In genomic region chr17:61568219-61569072, GRCh38 we compare ENCODE assay signal across 25 cellular contexts. TPM values are rescaled to one million over a fixed set of nuclear protein-coding genes. Genes with fewer than 3 reads are reported as not detected.
A peak's percentile ranks its signal among the peaks of the same experiment; 100 is the strongest.
DNase-seq lines count a peak whose midpoint lies in the region; ATAC-seq, FAIRE-seq and TF ChIP-seq lines count a peak whose summit lies in the region.
"Had no signal": no experiment of that assay in that cellular context is flagged by ENCODE, and none has a peak within 500 bp of the region (broad histone marks: within the 10 kb centered on the region; RNA-seq: fewer than 3 reads in every experiment).

No MANE protein-coding gene starts in this region.

- FAIRE-seq in K562 (lab: Jason Lieb, UNC): no peak
- FAIRE-seq: kidney, TTC549 had no signal

- no peaks in the 10 kb centered on the region for H3K36me3 ChIP-seq in K562 (ENCODE audit: control insufficient read depth, insufficient read depth, low read length)
- H3K36me3 ChIP-seq: prostate gland, thyroid gland had no signal

- no peak for TF ChIP-seq RAD21 in K562 (CRISPR knock-in tag; conservative IDR thresholded peaks at IDR 0.05 in 1 of 2, IDR thresholded peaks at IDR 0.05 in 1 of 2)

- H3K36me3 Mint-ChIP-seq in type B pancreatic cell: no peaks in the 10 kb centered on the region
- H3K36me3 Mint-ChIP-seq in nephron progenitor cell (ENCODE audit: low read depth): no peaks in the 10 kb centered on the region
- H3K36me3 Mint-ChIP-seq in activated CD8-positive, alpha-beta memory T cell treated with anti-CD3 and anti-CD28 coated beads, Interleukin-2, amount 10 ng/mL, durations not matched to agents 7 days and 5 days: no peaks in the 10 kb centered on the region
- H3K36me3 Mint-ChIP-seq: CD14-positive monocyte; natural killer cell treated with Interleukin-12 subunit alpha and Interleukin-12 subunit beta and Interleukin-15 and Interleukin-18, amount 100 ng/mL, for 72 hours; stimulated activated effector memory CD8-positive, alpha-beta T cell treated with anti-CD3 and anti-CD28 coated beads, Interleukin-12 subunit alpha, Interleukin-12 subunit beta, amount 100 ng/mL, for 72 hours had no signal

- peak; percentile 10 for DNase-seq in NCI-H2196 (lab: John Stamatoyannopoulos, UW; ENCODE audit: unreplicated experiment)
- no peak for DNase-seq in NCI-H2196 treated with DMSO at 0.1 percent for 48 hours (lab: John Stamatoyannopoulos, UW; ENCODE audit: unreplicated experiment)
- peak; percentile 41 for DNase-seq in NCI-H1436 treated with DMSO at 0.1 percent for 48 hours (lab: John Stamatoyannopoulos, UW)
- DNase-seq in K562 (ENCODE audit: extremely low read depth in 1 of 4, low spot score in 3 of 4): no peak
- no peak for DNase-seq in type B pancreatic cell (ENCODE audit: extremely low spot score, unreplicated experiment)
- no peak for DNase-seq in posterior cingulate gyrus
- no peak for DNase-seq in nephron progenitor cell
- no peak for DNase-seq in activated CD8-positive, alpha-beta memory T cell treated with anti-CD3 and anti-CD28 coated beads, Interleukin-2, amount 10 ng/mL, durations not matched to agents 7 days and 5 days
- DNase-seq: activated CD4-positive, alpha-beta T cell treated with anti-CD3 and anti-CD28 coated beads, Interleukin-2, amount 10 ng/mL, durations not matched to agents 24 days and 14 days; activated gamma-delta T cell treated with Interleukin-2 at 50 U/mL for 16 hours; EL; hypothalamus; kidney; mesenchymal stem cell; MV-4-11; NCI-H2227 treated with DMSO at 0.1 percent for 48 hours; OCI-M1; thyroid gland had no signal

- H3K9me3 ChIP-seq in K562 (replicated peaks; ENCODE audit: control insufficient read depth, insufficient read depth, low read depth, low read length): no peaks in the 10 kb centered on the region
- H3K9me3 ChIP-seq: prostate gland, thyroid gland had no signal

- CTCF ChIA-PET in K562 (lab: Yijun Ruan, JAX; ENCODE audit: low intra/inter-chr PET ratio): no interaction called here
- CTCF ChIA-PET in activated CD8-positive, alpha-beta memory T cell treated with anti-CD3 and anti-CD28 coated beads, Interleukin-2, amount 10 ng/mL, durations not matched to agents 7 days and 5 days (lab: Charles Lee): no interaction called here

- no peaks in the 10 kb centered on the region for H3K9me1 ChIP-seq in K562 (ENCODE audit: control insufficient read depth, insufficient read depth, low read length)

- no peaks in the 10 kb centered on the region; a peak in 3 of 5 replicates for H3K27me3 ChIP-seq in K562 (ENCODE audit: control insufficient read depth in 2 of 2, insufficient read depth in 2 of 2, low read length in 2 of 2)
- H3K27me3 ChIP-seq: thyroid gland had no signal

- TF ChIP-seq EP300 in K562 (IDR thresholded peaks at IDR 0.05; ENCODE audit: low read length): no peak

- no peaks in the 10 kb centered on the region for H3K79me2 ChIP-seq in K562 (ENCODE audit: control insufficient read depth, insufficient read depth, low read length)

- no peaks in the 10 kb centered on the region for H3K4me1 Mint-ChIP-seq in type B pancreatic cell (ENCODE audit: unreplicated experiment)
- no peaks in the 10 kb centered on the region for H3K4me1 Mint-ChIP-seq in nephron progenitor cell
- no peaks in the 10 kb centered on the region for H3K4me1 Mint-ChIP-seq in activated CD8-positive, alpha-beta memory T cell treated with anti-CD3 and anti-CD28 coated beads, Interleukin-2, amount 10 ng/mL, durations not matched to agents 7 days and 5 days
- H3K4me1 Mint-ChIP-seq: activated CD4-positive, alpha-beta T cell treated with anti-CD3 and anti-CD28 coated beads, Interleukin-2, amount 10 ng/mL, durations not matched to agents 24 days and 14 days; CD14-positive monocyte; IgD-negative memory B cell; stimulated activated effector memory CD8-positive, alpha-beta T cell treated with anti-CD3 and anti-CD28 coated beads, Interleukin-12 subunit alpha, Interleukin-12 subunit beta, amount 100 ng/mL, for 72 hours had no signal

- TF ChIP-seq CTCF in K562 (IDR thresholded peaks at IDR 0.05 in 2 of 3, conservative IDR thresholded peaks at IDR 0.05 in 1 of 3; ENCODE audit: insufficient read depth in 2 of 3, low read depth in 1 of 3, low read length in 3 of 3): no peak
- no peak for TF ChIP-seq CTCF in type B pancreatic cell (conservative IDR thresholded peaks at IDR 0.05)
- no peak for TF ChIP-seq CTCF in nephron progenitor cell (IDR thresholded peaks at IDR 0.05)

- H3K4me1 ChIP-seq in K562 (replicated peaks in 1 of 2; ENCODE audit: control insufficient read depth in 2 of 2, insufficient read depth in 2 of 2, low read length in 2 of 2): no peaks in the 10 kb centered on the region
- H3K4me1 ChIP-seq: prostate gland, thyroid gland had no signal

- BruUV-seq in K562 (replicated peaks; lab: Mats Ljungman, UMichigan): no TSS peak

- H3K27me3 Mint-ChIP-seq in type B pancreatic cell (peaks cover 9% of the 10 kb centered on the region), nephron progenitor cell (ENCODE audit: low read depth, poor library complexity) (peaks cover 12% of the 10 kb centered on the region)
- H3K27me3 Mint-ChIP-seq in activated CD8-positive, alpha-beta memory T cell treated with anti-CD3 and anti-CD28 coated beads, Interleukin-2, amount 10 ng/mL, durations not matched to agents 7 days and 5 days: peaks cover 18% of the 10 kb centered on the region
- H3K27me3 Mint-ChIP-seq: IgD-negative memory B cell had no signal

- H3K4me2 ChIP-seq in K562 (ENCODE audit: insufficient read depth, low read length): no peak overlapping the region

- intact Hi-C loops in K562 (cut with micrococcal nuclease) (no loop called here), posterior cingulate gyrus (cut with DNase I) (no loop called here)

- H3K9ac ChIP-seq in K562 (ENCODE audit: insufficient read depth in 1 of 2, low read depth in 2 of 2, low read length in 2 of 2): no peak overlapping the region

- H3K9me3 Mint-ChIP-seq in type B pancreatic cell: peaks cover 4% of the 10 kb centered on the region
- H3K9me3 Mint-ChIP-seq in nephron progenitor cell: peaks cover 30% of the 10 kb centered on the region
- peaks cover 2% of the 10 kb centered on the region for H3K9me3 Mint-ChIP-seq in activated CD8-positive, alpha-beta memory T cell treated with anti-CD3 and anti-CD28 coated beads, Interleukin-2, amount 10 ng/mL, durations not matched to agents 7 days and 5 days (ENCODE audit: low read depth)
- H3K9me3 Mint-ChIP-seq: activated CD4-positive, alpha-beta T cell treated with anti-CD3 and anti-CD28 coated beads, Interleukin-2, amount 10 ng/mL, durations not matched to agents 24 days and 14 days; natural killer cell treated with Interleukin-12 subunit alpha and Interleukin-12 subunit beta and Interleukin-15 and Interleukin-18, amount 100 ng/mL, for 72 hours; stimulated activated effector memory CD8-positive, alpha-beta T cell treated with anti-CD3 and anti-CD28 coated beads, Interleukin-12 subunit alpha, Interleukin-12 subunit beta, amount 100 ng/mL, for 72 hours had no signal

- no peaks in the 10 kb centered on the region for H4K20me1 ChIP-seq in K562 (replicated peaks; ENCODE audit: control insufficient read depth, insufficient read depth, low read length)

- POLR2A ChIA-PET in K562 (lab: Yijun Ruan, JAX): interaction anchor here (0.6 kb wide), 1 partner anchor 77 kb away, joined by 3 read pairs; no protein-coding TSS in a partner anchor

- H2AFZ ChIP-seq in K562 (ENCODE audit: low read depth, low read length): no peak overlapping the region

- no peak overlapping the region for H3K4me3 Mint-ChIP-seq in type B pancreatic cell
- H3K4me3 Mint-ChIP-seq in nephron progenitor cell: no peak overlapping the region
- H3K4me3 Mint-ChIP-seq in activated CD8-positive, alpha-beta memory T cell treated with anti-CD3 and anti-CD28 coated beads, Interleukin-2, amount 10 ng/mL, durations not matched to agents 7 days and 5 days: no peak overlapping the region
- H3K4me3 Mint-ChIP-seq: activated CD4-positive, alpha-beta T cell treated with anti-CD3 and anti-CD28 coated beads, Interleukin-2, amount 10 ng/mL, durations not matched to agents 24 days and 14 days; CD14-positive monocyte; IgD-negative memory B cell; natural killer cell treated with Interleukin-12 subunit alpha and Interleukin-12 subunit beta and Interleukin-15 and Interleukin-18, amount 100 ng/mL, for 72 hours; stimulated activated effector memory CD8-positive, alpha-beta T cell treated with anti-CD3 and anti-CD28 coated beads, Interleukin-12 subunit alpha, Interleukin-12 subunit beta, amount 100 ng/mL, for 72 hours had no signal

- H3K4me3 ChIP-seq in K562: no peak overlapping the region
- H3K4me3 ChIP-seq: prostate gland, thyroid gland had no signal

- H3K27ac Mint-ChIP-seq in type B pancreatic cell: peak overlapping the region; percentile 68
- H3K27ac Mint-ChIP-seq in nephron progenitor cell: no peak overlapping the region
- H3K27ac Mint-ChIP-seq in activated CD8-positive, alpha-beta memory T cell treated with anti-CD3 and anti-CD28 coated beads, Interleukin-2, amount 10 ng/mL, durations not matched to agents 7 days and 5 days: no peak overlapping the region
- H3K27ac Mint-ChIP-seq: activated CD4-positive, alpha-beta T cell treated with anti-CD3 and anti-CD28 coated beads, Interleukin-2, amount 10 ng/mL, durations not matched to agents 24 days and 14 days; CD14-positive monocyte; natural killer cell treated with Interleukin-12 subunit alpha and Interleukin-12 subunit beta and Interleukin-15 and Interleukin-18, amount 100 ng/mL, for 72 hours; stimulated activated effector memory CD8-positive, alpha-beta T cell treated with anti-CD3 and anti-CD28 coated beads, Interleukin-12 subunit alpha, Interleukin-12 subunit beta, amount 100 ng/mL, for 72 hours had no signal

- WGBS in K562 (ENCODE audit: insufficient coverage, low coverage, missing lambda C conversion rate): 0% methylated on average over 13 of the region's 14 CpGs

- no peak overlapping the region for H3K27ac ChIP-seq in K562 (ENCODE audit: extremely low read depth, low read depth, low read length)
- H3K27ac ChIP-seq: thyroid gland had no signal

- no peak for ATAC-seq in K562
- no peak for ATAC-seq in activated CD8-positive, alpha-beta memory T cell treated with anti-CD3 and anti-CD28 coated beads, Interleukin-2, amount 10 ng/mL, durations not matched to agents 7 days and 5 days
- ATAC-seq: natural killer cell treated with Interleukin-12 subunit alpha and Interleukin-12 subunit beta and Interleukin-15 and Interleukin-18, amount 100 ng/mL, for 72 hours; stimulated activated effector memory CD8-positive, alpha-beta T cell treated with anti-CD3 and anti-CD28 coated beads, Interleukin-12 subunit alpha, Interleukin-12 subunit beta, amount 100 ng/mL, for 72 hours had no signal

- TF ChIP-seq POLR2A in K562 (conservative IDR thresholded peaks at IDR 0.05): no peak

- in situ Hi-C loops in K562 (cut with MboI): no loop called here

RNA-seq across cellular contexts. Expression of gene NACA2, which starts 22.6 kb away (rescaled TPM):
- total RNA-seq in K562 (2011; cell fraction: chromatin; rRNA removed; ENCODE audit: low replicate concordance): not detected in 2 replicates
- total RNA-seq in K562 (2011; cell fraction: nucleolus; rRNA removed): not detected in 2 replicates
- not detected in 2 replicates for total RNA-seq in K562 (2011; cell fraction: nucleoplasm; rRNA removed)
- total RNA-seq in K562 (2014; rRNA removed) (0.23 TPM in 1 of 2 replicates, not detected in the other), K562 (2014; rRNA removed; fragmentation: Illumina TruSeq; extraction: Trizol) (not detected in 2 replicates), K562 (2015; rRNA removed; fragmentation: Illumina TruSeq; extraction: Trizol) (not detected in 2 replicates), K562 (2021) (not detected in 2 replicates), type B pancreatic cell (ENCODE audit: low replicate concordance) (not detected in 2 replicates)
- polyA plus RNA-seq in K562 (2011; rRNA removed) (0.29 and 0.34 TPM in 2 replicates), K562 (2014; fragmentation: Illumina TruSeq; extraction: Trizol) (not detected in 2 replicates), K562 (2014; fragmentation: Nextera tagmentation; extraction: Ambion mirVana) (under 1 TPM; 0.13 to 0.23 TPM), K562 (2014; rRNA removed) (0.24 TPM in 1 of 2 replicates, not detected in the other)
- polyA plus RNA-seq in K562 (2011; cell fraction: cytosol; rRNA removed): not detected in 2 replicates
- polyA plus RNA-seq in K562 (2011; cell fraction: nucleus; rRNA removed): not detected in 2 replicates
- polyA plus RNA-seq in K562 (2012): 0.28 and 0.35 TPM in 2 replicates
- polyA minus RNA-seq in K562 (2011; rRNA and poly(A)+ RNA removed): 0.28 and 1.1 TPM in 2 replicates
- not detected in 2 replicates for polyA minus RNA-seq in K562 (2011; cell fraction: cytosol; rRNA and poly(A)+ RNA removed)
- polyA minus RNA-seq in K562 (2011; cell fraction: nucleus; rRNA and poly(A)+ RNA removed): not detected in 2 replicates
- not detected for total RNA-seq in activated CD8-positive, alpha-beta memory T cell treated with anti-CD3 and anti-CD28 coated beads, Interleukin-2, amount 10 ng/mL, durations not matched to agents 7 days and 5 days
- total RNA-seq: A172; activated CD4-positive, alpha-beta T cell treated with anti-CD3 and anti-CD28 coated beads, Interleukin-2, amount 10 ng/mL, durations not matched to agents 24 days and 14 days; kidney; natural killer cell treated with Interleukin-12 subunit alpha and Interleukin-12 subunit beta and Interleukin-15 and Interleukin-18, amount 100 ng/mL, for 72 hours; thyroid gland had no signal
- polyA plus RNA-seq: CD14-positive monocyte, IgD-negative memory B cell had no signal

Comparison
In these comparisons a context has a peak if more than half of its experiments do, and no peak if none do; other contexts are left out.
1. DNase-seq: peak in NCI-H2196 (single experiment) and NCI-H1436 treated with DMSO at 0.1 percent for 48 hours (single experiment); none in NCI-H2196 treated with DMSO at 0.1 percent for 48 hours (single experiment), K562 (0 of 4), type B pancreatic cell (single experiment), posterior cingulate gyrus (0 of 10), nephron progenitor cell (single experiment) and activated CD8-positive, alpha-beta memory T cell treated with anti-CD3 and anti-CD28 coated beads, Interleukin-2, amount 10 ng/mL, durations not matched to agents 7 days and 5 days (single experiment).